Comparison of ENCODE assay signal across 16 cellular contexts in genomic region chr10:75935650-75936400, GRCh38.
DNase-seq lines count a peak whose midpoint lies in the region; ATAC-seq lines count a peak whose summit lies in the region.
"Had no signal": no experiment of that assay in that cellular context is flagged by ENCODE, and none has a peak within 500 bp of the region (broad histone marks: within the 10 kb centered on the region; RNA-seq: fewer than 3 reads in every experiment).

No MANE protein-coding gene starts in this region.

- no peak overlapping the region for H3K4me3 ChIP-seq in mesendoderm (ENCODE audit: low read length)
- H3K4me3 ChIP-seq: GM23248, HAP-1 had no signal

- H3K79me2 ChIP-seq in mesendoderm (ENCODE audit: control insufficient read depth, insufficient read depth, low read length), result no peaks in the 10 kb centered on the region

- no peak overlapping the region for H3K27ac ChIP-seq in mesendoderm (ENCODE audit: low read depth, low read length)
- H3K27ac ChIP-seq: C4-2B, GM23248 had no signal

- H3K79me1 ChIP-seq in mesendoderm (ENCODE audit: low read length), result no peaks in the 10 kb centered on the region

- no peak for ATAC-seq in HG02840 (IDR thresholded peaks at IDR 0.05; ENCODE audit: low FRiP score, unreplicated experiment)

- DNase-seq in DMS153 treated with DMSO at 0.1 percent for 48 hours (lab: John Stamatoyannopoulos, UW; ENCODE audit: unreplicated experiment), result peak; percentile 55
- DNase-seq in NCI-H510A (lab: John Stamatoyannopoulos, UW), result peak; percentile 13
- peak; percentile 69 for DNase-seq in UCSD-AML1 (lab: John Stamatoyannopoulos, UW; ENCODE audit: unreplicated experiment)
- peak; percentile 10 for DNase-seq in mesendoderm
- DNase-seq in posterior vena cava (ENCODE audit: low spot score), result no peak
- DNase-seq in NK-92 treated with Interleukin-12 subunit alpha and Interleukin-12 subunit beta, amount 100 ng/mL, for 24 hours (lab: John Stamatoyannopoulos, UW), result no peak
- DNase-seq in NCI-H2196 treated with DMSO at 0.1 percent for 48 hours (lab: John Stamatoyannopoulos, UW; ENCODE audit: unreplicated experiment), result no peak
- DNase-seq: GF-D8, GM23248, IMR-90, NCI-H1436 treated with DMSO at 0.1 percent for 48 hours, NCI-H2081 treated with DMSO at 0.1 percent for 48 hours, NCI-H82 had no signal

- H2BK5ac ChIP-seq in mesendoderm (ENCODE audit: low read length), result no peak overlapping the region

- no peaks in the 10 kb centered on the region for H3K27me3 ChIP-seq in mesendoderm (ENCODE audit: insufficient read depth, low read length, poor library complexity)

- WGBS in mesendoderm (ENCODE audit: extremely low coverage, insufficient coverage, low lambda C conversion rate), result no CpG with 5 or more reads among the region's 5 CpGs

- no peak overlapping the region for H2BK120ac ChIP-seq in mesendoderm (ENCODE audit: low read depth, low read length)

- H4K8ac ChIP-seq in mesendoderm (ENCODE audit: low read depth, low read length), result no peak overlapping the region

- H3K36me3 ChIP-seq in mesendoderm (ENCODE audit: control insufficient read depth, insufficient read depth, low read length), result no peaks in the 10 kb centered on the region
- H3K36me3 ChIP-seq: HAP-1 had no signal

- H3K23ac ChIP-seq in mesendoderm (ENCODE audit: low read length), result no peak overlapping the region

- no peak overlapping the region for H4K5ac ChIP-seq in mesendoderm (ENCODE audit: low read length)

- intact Hi-C loops in posterior vena cava (cut with DNase I), result no loop called here

- H3K4ac ChIP-seq in mesendoderm (ENCODE audit: low read depth, low read length), result no peak overlapping the region

- no peak overlapping the region for H2AK5ac ChIP-seq in mesendoderm (ENCODE audit: low read length)

- no peak overlapping the region for H3K9ac ChIP-seq in mesendoderm (ENCODE audit: low read length)
- H3K9ac ChIP-seq: GM23248 had no signal

- H3K4me1 ChIP-seq in mesendoderm (ENCODE audit: control insufficient read depth, low read depth, low read length), result peaks cover 2% of the 10 kb centered on the region
- H3K4me1 ChIP-seq: HAP-1 had no signal

- no peak overlapping the region for H2BK15ac ChIP-seq in mesendoderm (replicated peaks; ENCODE audit: low read depth)

- no peak overlapping the region for H3K4me2 ChIP-seq in mesendoderm (ENCODE audit: low read length)

- no peak overlapping the region for H3K56ac ChIP-seq in mesendoderm (ENCODE audit: low read length)

- no peak overlapping the region for H3K18ac ChIP-seq in mesendoderm (ENCODE audit: low read length)

Comparison
In these comparisons a context has a peak if more than half of its experiments do, and no peak if none do; other contexts are left out.
1. DNase-seq: peak in DMS153 treated with DMSO at 0.1 percent for 48 hours (single experiment), NCI-H510A (single experiment), UCSD-AML1 (single experiment) and mesendoderm (single experiment); none in posterior vena cava (single experiment), NK-92 treated with Interleukin-12 subunit alpha and Interleukin-12 subunit beta, amount 100 ng/mL, for 24 hours (single experiment) and NCI-H2196 treated with DMSO at 0.1 percent for 48 hours (single experiment).